In the genomic region with DNA sequence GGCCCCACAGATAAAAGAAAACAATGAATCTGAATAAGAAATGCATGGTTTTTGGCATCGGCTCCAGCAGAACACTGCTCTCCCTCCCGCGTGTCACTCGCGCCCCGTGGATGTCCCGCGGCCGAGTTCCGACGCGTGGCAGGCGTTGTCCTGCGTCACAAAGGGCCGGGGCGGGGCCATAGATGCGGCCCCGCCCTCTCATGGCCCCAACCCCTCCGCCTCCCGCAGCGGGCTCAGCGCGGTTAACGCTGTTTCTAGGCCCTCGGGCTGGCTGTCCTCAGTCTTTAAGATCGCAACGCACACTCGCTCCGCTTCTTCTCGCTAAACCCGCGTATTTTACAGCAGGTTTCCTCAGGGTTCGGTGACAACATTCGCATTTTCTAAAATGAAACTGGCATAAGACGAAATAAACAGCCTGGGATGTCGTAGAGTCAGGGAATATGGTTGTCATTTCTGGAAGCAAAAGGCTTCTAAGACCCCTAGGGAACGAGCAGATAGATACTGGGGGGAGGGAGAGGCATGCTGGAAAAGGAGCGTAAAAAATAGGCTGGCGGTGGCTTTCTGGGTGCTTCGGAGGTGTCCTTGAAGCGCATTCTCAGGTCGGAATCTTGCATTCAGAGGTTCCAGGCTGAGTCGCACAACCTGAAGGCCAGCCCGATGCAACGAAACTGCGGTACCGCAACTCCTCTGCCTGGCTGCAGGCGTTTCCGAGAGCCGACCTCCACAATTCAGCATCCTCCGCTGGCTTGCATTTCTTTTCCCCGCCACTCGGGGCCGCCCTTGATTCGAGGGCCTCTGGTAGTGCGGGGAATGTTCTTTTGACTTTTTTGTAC, we compare ENCODE assay signal across 1 cellular context.
TF ChIP-seq lines count a peak whose summit lies in the region.

A gene with protein sequence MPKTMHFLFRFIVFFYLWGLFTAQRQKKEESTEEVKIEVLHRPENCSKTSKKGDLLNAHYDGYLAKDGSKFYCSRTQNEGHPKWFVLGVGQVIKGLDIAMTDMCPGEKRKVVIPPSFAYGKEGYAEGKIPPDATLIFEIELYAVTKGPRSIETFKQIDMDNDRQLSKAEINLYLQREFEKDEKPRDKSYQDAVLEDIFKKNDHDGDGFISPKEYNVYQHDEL (minus strand): TSS at position 159 of the 833 bp plus-strand sequence. CDS start 101 bp downstream, at position 58.

TF ChIP-seq in HepG2, 621 proteins besides CTCF, POLR2A, EP300 and RAD21 (continued from another document and continues in another):
- TF ChIP-seq CENPBD1 (CRISPR knock-in tag; IDR thresholded peaks at IDR 0.05; ENCODE audit: borderline replicate concordance, low read depth): no peak
- TF ChIP-seq, protein P1, sequence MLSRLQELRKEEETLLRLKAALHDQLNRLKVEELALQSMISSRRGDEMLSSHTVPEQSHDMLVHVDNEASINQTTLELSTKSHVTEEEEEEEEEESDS (CRISPR knock-in tag; IDR thresholded peaks at IDR 0.05; ENCODE audit: borderline replicate concordance): no peak; the same call in 1 of the 2 replicates
- no peak for TF ChIP-seq ZBTB7A (CRISPR knock-in tag; IDR thresholded peaks at IDR 0.05)
- no peak for TF ChIP-seq KLF9 (CRISPR knock-in tag; IDR thresholded peaks at IDR 0.05; ENCODE audit: low read depth)
- TF ChIP-seq, protein P2, sequence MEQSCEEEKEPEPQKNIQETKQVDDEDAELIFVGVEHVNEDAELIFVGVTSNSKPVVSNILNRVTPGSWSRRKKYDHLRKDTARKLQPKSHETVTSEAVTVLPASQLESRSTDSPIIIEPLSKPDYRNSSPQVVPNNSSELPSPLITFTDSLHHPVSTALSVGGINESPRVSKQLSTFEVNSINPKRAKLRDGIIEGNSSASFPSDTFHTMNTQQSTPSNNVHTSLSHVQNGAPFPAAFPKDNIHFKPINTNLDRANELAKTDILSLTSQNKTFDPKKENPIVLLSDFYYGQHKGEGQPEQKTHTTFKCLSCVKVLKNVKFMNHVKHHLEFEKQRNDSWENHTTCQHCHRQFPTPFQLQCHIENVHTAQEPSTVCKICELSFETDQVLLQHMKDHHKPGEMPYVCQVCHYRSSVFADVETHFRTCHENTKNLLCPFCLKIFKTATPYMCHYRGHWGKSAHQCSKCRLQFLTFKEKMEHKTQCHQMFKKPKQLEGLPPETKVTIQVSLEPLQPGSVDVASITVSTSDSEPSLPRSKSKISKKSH (CRISPR knock-in tag; IDR thresholded peaks at IDR 0.05; ENCODE audit: borderline replicate concordance): peak; percentile 47; the same call in 1 of the 2 replicates
- peak; percentile 48; the same call in 1 of the 2 replicates for TF ChIP-seq ZSCAN21 (CRISPR knock-in tag; IDR thresholded peaks at IDR 0.05; ENCODE audit: borderline replicate concordance)
- TF ChIP-seq ZEB1 (IDR thresholded peaks at IDR 0.05; ENCODE audit: insufficient replicate concordance, low read depth): peak; percentile 45
- TF ChIP-seq TBP (CRISPR knock-in tag; IDR thresholded peaks at IDR 0.05): no peak
- TF ChIP-seq EED (CRISPR knock-in tag; IDR thresholded peaks at IDR 0.05): no peak
- TF ChIP-seq TFE3 (CRISPR knock-in tag; IDR thresholded peaks at IDR 0.05): peak; percentile 77
- peak; percentile 51; the same call in 1 of the 2 replicates for TF ChIP-seq MIXL1 (CRISPR knock-in tag; IDR thresholded peaks at IDR 0.05)
- peak; percentile 81 for TF ChIP-seq TEAD3 (CRISPR knock-in tag; optimal IDR thresholded peaks at IDR 0.05; ENCODE audit: borderline replicate concordance)
- peak; percentile 91 for TF ChIP-seq ZFAT (CRISPR knock-in tag; conservative IDR thresholded peaks at IDR 0.05)
- TF ChIP-seq DMAP1 (CRISPR knock-in tag; IDR thresholded peaks at IDR 0.05): peak; percentile 87; the same call in 1 of the 2 replicates
- TF ChIP-seq ZNF383 (CRISPR knock-in tag; IDR thresholded peaks at IDR 0.05; ENCODE audit: borderline replicate concordance): 0 out of 2 replicates have a peak, but pooled peaks have one; percentile 35
- TF ChIP-seq HNRNPK (IDR thresholded peaks at IDR 0.05; ENCODE audit: low read depth, low read length, poor library complexity, severe bottlenecking): no peak
- peak; percentile 75 for TF ChIP-seq KDM4B (CRISPR knock-in tag; IDR thresholded peaks at IDR 0.05)
- TF ChIP-seq, protein P3, sequence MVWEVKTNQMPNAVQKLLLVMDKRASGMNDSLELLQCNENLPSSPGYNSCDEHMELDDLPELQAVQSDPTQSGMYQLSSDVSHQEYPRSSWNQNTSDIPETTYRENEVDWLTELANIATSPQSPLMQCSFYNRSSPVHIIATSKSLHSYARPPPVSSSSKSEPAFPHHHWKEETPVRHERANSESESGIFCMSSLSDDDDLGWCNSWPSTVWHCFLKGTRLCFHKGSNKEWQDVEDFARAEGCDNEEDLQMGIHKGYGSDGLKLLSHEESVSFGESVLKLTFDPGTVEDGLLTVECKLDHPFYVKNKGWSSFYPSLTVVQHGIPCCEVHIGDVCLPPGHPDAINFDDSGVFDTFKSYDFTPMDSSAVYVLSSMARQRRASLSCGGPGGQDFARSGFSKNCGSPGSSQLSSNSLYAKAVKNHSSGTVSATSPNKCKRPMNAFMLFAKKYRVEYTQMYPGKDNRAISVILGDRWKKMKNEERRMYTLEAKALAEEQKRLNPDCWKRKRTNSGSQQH (CRISPR knock-in tag; IDR thresholded peaks at IDR 0.05; ENCODE audit: low read depth): peak; percentile 82
- TF ChIP-seq ZNF343 (CRISPR knock-in tag; IDR thresholded peaks at IDR 0.05): peak; percentile 70; the same call in 1 of the 2 replicates
- TF ChIP-seq ZNF784 (CRISPR knock-in tag; IDR thresholded peaks at IDR 0.05; ENCODE audit: borderline replicate concordance): 0 out of 2 replicates have a peak, but pooled peaks have one; percentile 74
- TF ChIP-seq ZNF670 (CRISPR knock-in tag; IDR thresholded peaks at IDR 0.05; ENCODE audit: borderline replicate concordance): peak; percentile 69; the same call in 1 of the 2 replicates
- TF ChIP-seq, protein P4, sequence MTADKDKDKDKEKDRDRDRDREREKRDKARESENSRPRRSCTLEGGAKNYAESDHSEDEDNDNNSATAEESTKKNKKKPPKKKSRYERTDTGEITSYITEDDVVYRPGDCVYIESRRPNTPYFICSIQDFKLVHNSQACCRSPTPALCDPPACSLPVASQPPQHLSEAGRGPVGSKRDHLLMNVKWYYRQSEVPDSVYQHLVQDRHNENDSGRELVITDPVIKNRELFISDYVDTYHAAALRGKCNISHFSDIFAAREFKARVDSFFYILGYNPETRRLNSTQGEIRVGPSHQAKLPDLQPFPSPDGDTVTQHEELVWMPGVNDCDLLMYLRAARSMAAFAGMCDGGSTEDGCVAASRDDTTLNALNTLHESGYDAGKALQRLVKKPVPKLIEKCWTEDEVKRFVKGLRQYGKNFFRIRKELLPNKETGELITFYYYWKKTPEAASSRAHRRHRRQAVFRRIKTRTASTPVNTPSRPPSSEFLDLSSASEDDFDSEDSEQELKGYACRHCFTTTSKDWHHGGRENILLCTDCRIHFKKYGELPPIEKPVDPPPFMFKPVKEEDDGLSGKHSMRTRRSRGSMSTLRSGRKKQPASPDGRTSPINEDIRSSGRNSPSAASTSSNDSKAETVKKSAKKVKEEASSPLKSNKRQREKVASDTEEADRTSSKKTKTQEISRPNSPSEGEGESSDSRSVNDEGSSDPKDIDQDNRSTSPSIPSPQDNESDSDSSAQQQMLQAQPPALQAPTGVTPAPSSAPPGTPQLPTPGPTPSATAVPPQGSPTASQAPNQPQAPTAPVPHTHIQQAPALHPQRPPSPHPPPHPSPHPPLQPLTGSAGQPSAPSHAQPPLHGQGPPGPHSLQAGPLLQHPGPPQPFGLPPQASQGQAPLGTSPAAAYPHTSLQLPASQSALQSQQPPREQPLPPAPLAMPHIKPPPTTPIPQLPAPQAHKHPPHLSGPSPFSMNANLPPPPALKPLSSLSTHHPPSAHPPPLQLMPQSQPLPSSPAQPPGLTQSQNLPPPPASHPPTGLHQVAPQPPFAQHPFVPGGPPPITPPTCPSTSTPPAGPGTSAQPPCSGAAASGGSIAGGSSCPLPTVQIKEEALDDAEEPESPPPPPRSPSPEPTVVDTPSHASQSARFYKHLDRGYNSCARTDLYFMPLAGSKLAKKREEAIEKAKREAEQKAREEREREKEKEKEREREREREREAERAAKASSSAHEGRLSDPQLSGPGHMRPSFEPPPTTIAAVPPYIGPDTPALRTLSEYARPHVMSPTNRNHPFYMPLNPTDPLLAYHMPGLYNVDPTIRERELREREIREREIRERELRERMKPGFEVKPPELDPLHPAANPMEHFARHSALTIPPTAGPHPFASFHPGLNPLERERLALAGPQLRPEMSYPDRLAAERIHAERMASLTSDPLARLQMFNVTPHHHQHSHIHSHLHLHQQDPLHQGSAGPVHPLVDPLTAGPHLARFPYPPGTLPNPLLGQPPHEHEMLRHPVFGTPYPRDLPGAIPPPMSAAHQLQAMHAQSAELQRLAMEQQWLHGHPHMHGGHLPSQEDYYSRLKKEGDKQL (CRISPR knock-in tag; IDR thresholded peaks at IDR 0.05; ENCODE audit: low read depth): 0 out of 2 replicates have a peak, but pooled peaks have one; percentile 35
- TF ChIP-seq RARA (CRISPR knock-in tag; IDR thresholded peaks at IDR 0.05): no peak
- no peak for TF ChIP-seq ZNF138 (CRISPR knock-in tag; IDR thresholded peaks at IDR 0.05; ENCODE audit: low read depth)
- no peak for TF ChIP-seq JUND (CRISPR knock-in tag; IDR thresholded peaks at IDR 0.05)
- no peak for TF ChIP-seq KDM6A (CRISPR knock-in tag; IDR thresholded peaks at IDR 0.05; ENCODE audit: low read depth)
- TF ChIP-seq NR3C1 (CRISPR knock-in tag; IDR thresholded peaks at IDR 0.05): no peak
- TF ChIP-seq ZNF577 (CRISPR knock-in tag; IDR thresholded peaks at IDR 0.05; ENCODE audit: borderline replicate concordance, low read depth): no peak
- TF ChIP-seq SIN3A (IDR thresholded peaks at IDR 0.05; ENCODE audit: borderline replicate concordance, low read depth, low read length): peak; percentile 90; the same call in 1 of the 2 replicates
- no peak for TF ChIP-seq SP1 (IDR thresholded peaks at IDR 0.05)
- TF ChIP-seq SP1 (CRISPR knock-in tag; IDR thresholded peaks at IDR 0.05): peak; percentile 78
- no peak for TF ChIP-seq ELF4 (CRISPR knock-in tag; IDR thresholded peaks at IDR 0.05; ENCODE audit: borderline replicate concordance)
- TF ChIP-seq GLI4 (CRISPR knock-in tag; IDR thresholded peaks at IDR 0.05; ENCODE audit: borderline replicate concordance): peak; percentile 89; the same call in 1 of the 2 replicates
- no peak for TF ChIP-seq ZFP41 (CRISPR knock-in tag; IDR thresholded peaks at IDR 0.05; ENCODE audit: borderline replicate concordance)
- TF ChIP-seq ZNF552 (CRISPR knock-in tag; IDR thresholded peaks at IDR 0.05; ENCODE audit: borderline replicate concordance): no peak
- TF ChIP-seq, protein P5, sequence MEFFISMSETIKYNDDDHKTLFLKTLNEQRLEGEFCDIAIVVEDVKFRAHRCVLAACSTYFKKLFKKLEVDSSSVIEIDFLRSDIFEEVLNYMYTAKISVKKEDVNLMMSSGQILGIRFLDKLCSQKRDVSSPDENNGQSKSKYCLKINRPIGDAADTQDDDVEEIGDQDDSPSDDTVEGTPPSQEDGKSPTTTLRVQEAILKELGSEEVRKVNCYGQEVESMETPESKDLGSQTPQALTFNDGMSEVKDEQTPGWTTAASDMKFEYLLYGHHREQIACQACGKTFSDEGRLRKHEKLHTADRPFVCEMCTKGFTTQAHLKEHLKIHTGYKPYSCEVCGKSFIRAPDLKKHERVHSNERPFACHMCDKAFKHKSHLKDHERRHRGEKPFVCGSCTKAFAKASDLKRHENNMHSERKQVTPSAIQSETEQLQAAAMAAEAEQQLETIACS (CRISPR knock-in tag; IDR thresholded peaks at IDR 0.05): 0 out of 2 replicates have a peak, but pooled peaks have one; percentile 37
- TF ChIP-seq ZNF747 (CRISPR knock-in tag; IDR thresholded peaks at IDR 0.05; ENCODE audit: borderline replicate concordance): no peak
- TF ChIP-seq POLR2AphosphoS2 (IDR thresholded peaks at IDR 0.05; ENCODE audit: low read depth, low read length): no peak
- peak; percentile 71 for TF ChIP-seq GABPB1 (CRISPR knock-in tag; IDR thresholded peaks at IDR 0.05)
- TF ChIP-seq ZNF558 (CRISPR knock-in tag; IDR thresholded peaks at IDR 0.05; ENCODE audit: borderline replicate concordance): no peak; the same call in 1 of the 2 replicates
- TF ChIP-seq, protein P6, sequence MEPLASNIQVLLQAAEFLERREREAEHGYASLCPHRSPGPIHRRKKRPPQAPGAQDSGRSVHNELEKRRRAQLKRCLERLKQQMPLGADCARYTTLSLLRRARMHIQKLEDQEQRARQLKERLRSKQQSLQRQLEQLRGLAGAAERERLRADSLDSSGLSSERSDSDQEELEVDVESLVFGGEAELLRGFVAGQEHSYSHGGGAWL (CRISPR knock-in tag; IDR thresholded peaks at IDR 0.05): peak; percentile 65; the same call in 1 of the 2 replicates
- TF ChIP-seq ETV6 (CRISPR knock-in tag; conservative IDR thresholded peaks at IDR 0.05): no peak; the same call in 1 of the 2 replicates
- TF ChIP-seq, protein P7, sequence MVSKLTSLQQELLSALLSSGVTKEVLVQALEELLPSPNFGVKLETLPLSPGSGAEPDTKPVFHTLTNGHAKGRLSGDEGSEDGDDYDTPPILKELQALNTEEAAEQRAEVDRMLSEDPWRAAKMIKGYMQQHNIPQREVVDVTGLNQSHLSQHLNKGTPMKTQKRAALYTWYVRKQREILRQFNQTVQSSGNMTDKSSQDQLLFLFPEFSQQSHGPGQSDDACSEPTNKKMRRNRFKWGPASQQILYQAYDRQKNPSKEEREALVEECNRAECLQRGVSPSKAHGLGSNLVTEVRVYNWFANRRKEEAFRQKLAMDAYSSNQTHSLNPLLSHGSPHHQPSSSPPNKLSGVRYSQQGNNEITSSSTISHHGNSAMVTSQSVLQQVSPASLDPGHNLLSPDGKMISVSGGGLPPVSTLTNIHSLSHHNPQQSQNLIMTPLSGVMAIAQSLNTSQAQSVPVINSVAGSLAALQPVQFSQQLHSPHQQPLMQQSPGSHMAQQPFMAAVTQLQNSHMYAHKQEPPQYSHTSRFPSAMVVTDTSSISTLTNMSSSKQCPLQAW (CRISPR knock-in tag; IDR thresholded peaks at IDR 0.05): peak; percentile 83
